Comparison of ENCODE assay signal across 8 cellular contexts in genomic region chr12:85920324-85920947, GRCh38. TPM values are rescaled to one million over a fixed set of nuclear protein-coding genes. Genes with fewer than 3 reads are reported as not detected.
DNase-seq lines count a peak whose midpoint lies in the region; ATAC-seq and TF ChIP-seq lines count a peak whose summit lies in the region.

No MANE protein-coding gene starts in this region.

- H3K36me3 ChIP-seq in suprapubic skin: no peaks in the 10 kb centered on the region

- no peak overlapping the region for H3K27ac ChIP-seq in RWPE1
- H3K27ac ChIP-seq in suprapubic skin: no peak overlapping the region

- CTCF ChIA-PET in RWPE1 (lab: Yijun Ruan, JAX): interaction anchor here (0.6 to 1.8 kb wide), 12 partner anchors 17 to 997 kb away, joined by 3 to 11 read pairs (median 3); no protein-coding TSS in a partner anchor

- ATAC-seq in GM21390 (IDR thresholded peaks at IDR 0.05; ENCODE audit: unreplicated experiment): peak; percentile 62

- no peaks in the 10 kb centered on the region for H3K4me1 ChIP-seq in suprapubic skin

- H3K27me3 ChIP-seq in suprapubic skin: no peaks in the 10 kb centered on the region

- POLR2A ChIA-PET in RWPE1 (lab: Yijun Ruan, JAX; ENCODE audit: low non-redundant PET): no interaction called here

- TF ChIP-seq EP300 in suprapubic skin (IDR thresholded peaks at IDR 0.05): no peak

- TF ChIP-seq CTCF in RWPE1 (conservative IDR thresholded peaks at IDR 0.05; ENCODE audit: low read depth) (peak; percentile 65), foreskin fibroblast (IDR thresholded peaks at IDR 0.05; ENCODE audit: low read depth, low read length) (peak; percentile 48), suprapubic skin (IDR thresholded peaks at IDR 0.05) (peak; percentile 14 to 26)

- 2% methylated on average over 3 of the region's 3 CpGs for WGBS in suprapubic skin

- DNase-seq in DMS153 (lab: John Stamatoyannopoulos, UW) (peak; percentile 3), Kasumi-1 (lab: John Stamatoyannopoulos, UW) (peak; percentile 54 to 62), RWPE1 (ENCODE audit: low spot score) (peak; percentile 4), foreskin fibroblast (peak in 1 of 2 donors; percentile 23), suprapubic skin (ENCODE audit: low spot score in 2 of 2) (no peak), T-helper 9 cell (no peak), NCI-H187 treated with DMSO at 0.1 percent for 48 hours (lab: John Stamatoyannopoulos, UW) (no peak)

- no peaks in the 10 kb centered on the region for H3K9me3 ChIP-seq in suprapubic skin

- no peak for TF ChIP-seq POLR2A in suprapubic skin (IDR thresholded peaks at IDR 0.05)

- H3K4me3 ChIP-seq in foreskin fibroblast (ENCODE audit: low read depth in 1 of 2, low read length in 2 of 2) (no peak overlapping the region), suprapubic skin (no peak overlapping the region)

RNA-seq across cellular contexts. Expression of gene NTS, which starts 46.3 kb away (rescaled TPM):
- not detected for total RNA-seq in suprapubic skin

Comparison
In these comparisons a context has a peak if more than half of its experiments do, and no peak if none do; other contexts are left out.
1. DNase-seq: peak in DMS153 (single experiment), Kasumi-1 (2 of 2) and RWPE1 (single experiment); none in suprapubic skin (0 of 2), T-helper 9 cell (single experiment) and NCI-H187 treated with DMSO at 0.1 percent for 48 hours (single experiment).
2. Peak in every context shown above with its lines, with median percentiles within 50 percentile points of each other: CTCF ChIP-seq.